In genomic region chr5:14115323-14115895, GRCh38 we compare ENCODE assay signal across 2 cellular contexts.
TF ChIP-seq lines count a peak whose summit lies in the region.

No MANE protein-coding gene starts in this region.

TF ChIP-seq in IMR-90, 13 proteins besides CTCF, POLR2A, EP300 and RAD21:
- TF ChIP-seq RFX5 (IDR thresholded peaks at IDR 0.05; ENCODE audit: low read depth, low read length) (no peak), NFE2L2 (IDR thresholded peaks at IDR 0.05; ENCODE audit: low read depth, low read length) (no peak), SMC3 (IDR thresholded peaks at IDR 0.05; ENCODE audit: low read depth, low read length) (no peak), BHLHE40 (IDR thresholded peaks at IDR 0.05; ENCODE audit: low read depth, low read length) (no peak), MXI1 (IDR thresholded peaks at IDR 0.05; ENCODE audit: borderline replicate concordance, low read depth, low read length) (no peak), FOS (IDR thresholded peaks at IDR 0.05; ENCODE audit: low read depth, low read length) (no peak), RCOR1 (IDR thresholded peaks at IDR 0.05; ENCODE audit: insufficient replicate concordance, low read length) (no peak), CEBPB (IDR thresholded peaks at IDR 0.05; ENCODE audit: low read depth, low read length) (no peak), MAFK (IDR thresholded peaks at IDR 0.05; ENCODE audit: low read depth, low read length) (no peak)

TF ChIP-seq in WTC11, 78 proteins besides CTCF, POLR2A, EP300 and RAD21:
- TF ChIP-seq ATF1 (CRISPR knock-in tag; IDR thresholded peaks at IDR 0.05) = no peak
- TF ChIP-seq FOXK1 (CRISPR knock-in tag; IDR thresholded peaks at IDR 0.05) = no peak
- no peak for TF ChIP-seq ZBTB21 (CRISPR knock-in tag; IDR thresholded peaks at IDR 0.05; ENCODE audit: borderline replicate concordance)
- TF ChIP-seq ZNF219 (CRISPR knock-in tag; IDR thresholded peaks at IDR 0.05; ENCODE audit: borderline replicate concordance) = no peak
- TF ChIP-seq GABPB1 (CRISPR knock-in tag; IDR thresholded peaks at IDR 0.05) = no peak
- TF ChIP-seq ESRRA (CRISPR knock-in tag; IDR thresholded peaks at IDR 0.05; ENCODE audit: borderline replicate concordance) = no peak
- TF ChIP-seq RORB (CRISPR knock-in tag; IDR thresholded peaks at IDR 0.05) = no peak
- no peak for TF ChIP-seq AR (CRISPR knock-in tag; IDR thresholded peaks at IDR 0.05)
- TF ChIP-seq, protein P1, sequence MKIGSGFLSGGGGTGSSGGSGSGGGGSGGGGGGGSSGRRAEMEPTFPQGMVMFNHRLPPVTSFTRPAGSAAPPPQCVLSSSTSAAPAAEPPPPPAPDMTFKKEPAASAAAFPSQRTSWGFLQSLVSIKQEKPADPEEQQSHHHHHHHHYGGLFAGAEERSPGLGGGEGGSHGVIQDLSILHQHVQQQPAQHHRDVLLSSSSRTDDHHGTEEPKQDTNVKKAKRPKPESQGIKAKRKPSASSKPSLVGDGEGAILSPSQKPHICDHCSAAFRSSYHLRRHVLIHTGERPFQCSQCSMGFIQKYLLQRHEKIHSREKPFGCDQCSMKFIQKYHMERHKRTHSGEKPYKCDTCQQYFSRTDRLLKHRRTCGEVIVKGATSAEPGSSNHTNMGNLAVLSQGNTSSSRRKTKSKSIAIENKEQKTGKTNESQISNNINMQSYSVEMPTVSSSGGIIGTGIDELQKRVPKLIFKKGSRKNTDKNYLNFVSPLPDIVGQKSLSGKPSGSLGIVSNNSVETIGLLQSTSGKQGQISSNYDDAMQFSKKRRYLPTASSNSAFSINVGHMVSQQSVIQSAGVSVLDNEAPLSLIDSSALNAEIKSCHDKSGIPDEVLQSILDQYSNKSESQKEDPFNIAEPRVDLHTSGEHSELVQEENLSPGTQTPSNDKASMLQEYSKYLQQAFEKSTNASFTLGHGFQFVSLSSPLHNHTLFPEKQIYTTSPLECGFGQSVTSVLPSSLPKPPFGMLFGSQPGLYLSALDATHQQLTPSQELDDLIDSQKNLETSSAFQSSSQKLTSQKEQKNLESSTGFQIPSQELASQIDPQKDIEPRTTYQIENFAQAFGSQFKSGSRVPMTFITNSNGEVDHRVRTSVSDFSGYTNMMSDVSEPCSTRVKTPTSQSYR (CRISPR knock-in tag; IDR thresholded peaks at IDR 0.05) = no peak
- no peak for TF ChIP-seq ETV6 (CRISPR knock-in tag; IDR thresholded peaks at IDR 0.05)
- no peak for TF ChIP-seq EMX1 (CRISPR knock-in tag; IDR thresholded peaks at IDR 0.05)
- no peak for TF ChIP-seq ZNF423 (CRISPR knock-in tag; IDR thresholded peaks at IDR 0.05)
- no peak for TF ChIP-seq PRRX2 (CRISPR knock-in tag; IDR thresholded peaks at IDR 0.05)
- TF ChIP-seq, protein P2, sequence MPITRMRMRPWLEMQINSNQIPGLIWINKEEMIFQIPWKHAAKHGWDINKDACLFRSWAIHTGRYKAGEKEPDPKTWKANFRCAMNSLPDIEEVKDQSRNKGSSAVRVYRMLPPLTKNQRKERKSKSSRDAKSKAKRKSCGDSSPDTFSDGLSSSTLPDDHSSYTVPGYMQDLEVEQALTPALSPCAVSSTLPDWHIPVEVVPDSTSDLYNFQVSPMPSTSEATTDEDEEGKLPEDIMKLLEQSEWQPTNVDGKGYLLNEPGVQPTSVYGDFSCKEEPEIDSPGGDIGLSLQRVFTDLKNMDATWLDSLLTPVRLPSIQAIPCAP (CRISPR knock-in tag; IDR thresholded peaks at IDR 0.05) = no peak
